8 cellular contexts compared by ENCODE assay signal in genomic region chr6:166955121-166955864, GRCh38. TPM values are rescaled to one million over a fixed set of nuclear protein-coding genes. Genes with fewer than 3 reads are reported as not detected.
A peak's percentile ranks its signal among the peaks of the same experiment; 100 is the strongest.
DNase-seq lines count a peak whose midpoint lies in the region; ATAC-seq and TF ChIP-seq lines count a peak whose summit lies in the region.

No MANE protein-coding gene starts in this region.

- H3K36me3 ChIP-seq in GM23338 (ENCODE audit: insufficient read depth) (no peaks in the 10 kb centered on the region), brain microvascular endothelial cell (replicated peaks) (peaks cover 2% of the 10 kb centered on the region)

- H3K4me1 Mint-ChIP-seq in GM23338, result peaks cover 27% of the 10 kb centered on the region
- H3K4me1 Mint-ChIP-seq in stimulated activated naive B cell treated with anti-CD40 and anti-IgM and Interleukin-4, amounts not matched to agents 10 μg/mL and 1 μg/mL and 100 μg/mL, for 72 hours, result peaks cover 67 to 93% of the 10 kb centered on the region in 2 donors

- no peaks in the 10 kb centered on the region for H3K9me2 ChIP-seq in GM23338 (ENCODE audit: insufficient read depth)

- H3K4me3 ChIP-seq in GM23338 (peak overlapping the region; percentile 89), brain microvascular endothelial cell (ENCODE audit: low read depth, low read length) (peak overlapping the region; percentile 72)

- no peak for TF ChIP-seq CTCF in GM23338 (conservative IDR thresholded peaks at IDR 0.05; ENCODE audit: low read depth in 2 of 2)
- TF ChIP-seq CTCF in brain microvascular endothelial cell (IDR thresholded peaks at IDR 0.05; ENCODE audit: low read depth, low read length, missing control alignments), result no peak

- H3K27me3 ChIP-seq in GM23338 (ENCODE audit: insufficient read depth) (peaks cover 4% of the 10 kb centered on the region; the same call in 1 of the 2 replicates), brain microvascular endothelial cell (replicated peaks) (no peaks in the 10 kb centered on the region)

- peak overlapping the region; percentile 77 for H3K4me3 Mint-ChIP-seq in GM23338
- H3K4me3 Mint-ChIP-seq in stimulated activated naive B cell treated with anti-CD40 and anti-IgM and Interleukin-4, amounts not matched to agents 10 μg/mL and 1 μg/mL and 100 μg/mL, for 72 hours, result peak overlapping the region; percentile 84 to 95

- H3K27me3 Mint-ChIP-seq in GM23338 (ENCODE audit: insufficient read depth, low read depth, poor library complexity), result peaks cover 8% of the 10 kb centered on the region
- no peaks in the 10 kb centered on the region for H3K27me3 Mint-ChIP-seq in stimulated activated naive B cell treated with anti-CD40 and anti-IgM and Interleukin-4, amounts not matched to agents 10 μg/mL and 1 μg/mL and 100 μg/mL, for 72 hours

- ATAC-seq in GM23338, result no peak
- peak; percentile 6 to 11 for ATAC-seq in stimulated activated naive B cell treated with anti-CD40 and anti-IgM and Interleukin-4, amounts not matched to agents 10 μg/mL and 1 μg/mL and 100 μg/mL, for 72 hours (replicated peaks)
- no peak for ATAC-seq in HG03521 (IDR thresholded peaks at IDR 0.05; ENCODE audit: unreplicated experiment)
- ATAC-seq in HG02571 (IDR thresholded peaks at IDR 0.05; ENCODE audit: unreplicated experiment), result no peak

- peaks cover 11% of the 10 kb centered on the region for H3K9me3 Mint-ChIP-seq in GM23338
- no peaks in the 10 kb centered on the region for H3K9me3 Mint-ChIP-seq in stimulated activated naive B cell treated with anti-CD40 and anti-IgM and Interleukin-4, amounts not matched to agents 10 μg/mL and 1 μg/mL and 100 μg/mL, for 72 hours

- DNase-seq in GM23338 (ENCODE audit: low spot score) (peak; percentile 44), RPMI7951 (ENCODE audit: low read depth) (peak; percentile 3), brain microvascular endothelial cell (no peak), kidney tubule cell (ENCODE audit: low spot score) (peak; percentile 31), G401 (ENCODE audit: low spot score) (no peak)
- DNase-seq in stimulated activated naive B cell treated with anti-CD40 and anti-IgM and Interleukin-4, amounts not matched to agents 10 μg/mL and 1 μg/mL and 100 μg/mL, for 72 hours, result peak; percentile 69

- in situ Hi-C loops in brain microvascular endothelial cell (cut with HindIII; ENCODE audit: low pct_ligation_motif_present, low sequenced_read_pairs) (no loop called here), G401 (cut with HindIII; ENCODE audit: low sequenced_read_pairs) (no loop called here)

- peaks cover 25% of the 10 kb centered on the region for H3K36me3 Mint-ChIP-seq in GM23338 (ENCODE audit: low read depth)
- peaks cover 8 to 13% of the 10 kb centered on the region in 2 donors for H3K36me3 Mint-ChIP-seq in stimulated activated naive B cell treated with anti-CD40 and anti-IgM and Interleukin-4, amounts not matched to agents 10 μg/mL and 1 μg/mL and 100 μg/mL, for 72 hours

- peak overlapping the region; percentile 95 for H2AFZ ChIP-seq in GM23338

- H3K27ac Mint-ChIP-seq in GM23338, result no peak overlapping the region; the same call in 1 of the 2 replicates
- H3K27ac Mint-ChIP-seq in stimulated activated naive B cell treated with anti-CD40 and anti-IgM and Interleukin-4, amounts not matched to agents 10 μg/mL and 1 μg/mL and 100 μg/mL, for 72 hours, result peak overlapping the region; percentile 97

- H3K27ac ChIP-seq in GM23338 (ENCODE audit: low read depth) (no peak overlapping the region), brain microvascular endothelial cell (no peak overlapping the region)

- H3K4me2 ChIP-seq in GM23338, result peak overlapping the region; percentile 94

- no peaks in the 10 kb centered on the region for H3F3A ChIP-seq in GM23338 (replicated peaks; ENCODE audit: low read depth)

- H3K79me2 ChIP-seq in GM23338 (replicated peaks; ENCODE audit: insufficient read depth), result peaks cover 6% of the 10 kb centered on the region; the same call in 1 of the 2 replicates

- peaks cover 13% of the 10 kb centered on the region for H3K4me1 ChIP-seq in GM23338 (ENCODE audit: insufficient read depth)

- H4K20me1 ChIP-seq in GM23338 (replicated peaks; ENCODE audit: insufficient read depth), result no peaks in the 10 kb centered on the region; the same call in 1 of the 2 replicates

TF ChIP-seq in GM23338, 12 proteins besides CTCF, POLR2A, EP300 and RAD21 (continues in another document):
- TF ChIP-seq CREB1 (CRISPR knock-in tag; IDR thresholded peaks at IDR 0.05; ENCODE audit: low read depth) (no peak), POLR2AphosphoS5 (IDR thresholded peaks at IDR 0.05; ENCODE audit: low read depth) (no peak), EZH2phosphoT487 (IDR thresholded peaks at IDR 0.05; ENCODE audit: unreplicated experiment) (no peak), ZNF331 (CRISPR knock-in tag; IDR thresholded peaks at IDR 0.05; ENCODE audit: low read depth) (no peak), STAT1 (IDR thresholded peaks at IDR 0.05; ENCODE audit: unreplicated experiment) (no peak), REST (IDR thresholded peaks at IDR 0.05; ENCODE audit: unreplicated experiment) (no peak), EZH2 (IDR thresholded peaks at IDR 0.05; ENCODE audit: low read depth, unreplicated experiment) (no peak), ZNF114 (CRISPR knock-in tag; IDR thresholded peaks at IDR 0.05) (no peak), NANOG (IDR thresholded peaks at IDR 0.05; ENCODE audit: borderline replicate concordance) (no peak), JUNB (IDR thresholded peaks at IDR 0.05; ENCODE audit: unreplicated experiment) (no peak)
- TF ChIP-seq, protein P1, sequence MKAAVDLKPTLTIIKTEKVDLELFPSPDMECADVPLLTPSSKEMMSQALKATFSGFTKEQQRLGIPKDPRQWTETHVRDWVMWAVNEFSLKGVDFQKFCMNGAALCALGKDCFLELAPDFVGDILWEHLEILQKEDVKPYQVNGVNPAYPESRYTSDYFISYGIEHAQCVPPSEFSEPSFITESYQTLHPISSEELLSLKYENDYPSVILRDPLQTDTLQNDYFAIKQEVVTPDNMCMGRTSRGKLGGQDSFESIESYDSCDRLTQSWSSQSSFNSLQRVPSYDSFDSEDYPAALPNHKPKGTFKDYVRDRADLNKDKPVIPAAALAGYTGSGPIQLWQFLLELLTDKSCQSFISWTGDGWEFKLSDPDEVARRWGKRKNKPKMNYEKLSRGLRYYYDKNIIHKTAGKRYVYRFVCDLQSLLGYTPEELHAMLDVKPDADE (IDR thresholded peaks at IDR 0.05), result no peak

RNA-seq across cellular contexts. Expression of gene RNASET2, which starts 1.1 kb away (rescaled TPM):
- 51.4 and 62.8 TPM in 2 replicates for total RNA-seq in GM23338 (2014; rRNA removed; shearing (Covaris generic))
- polyA plus RNA-seq in GM23338 (2016; fragmentation: Nextera tagmentation; extraction: Ambion mirVana), result 40.5 and 44.3 TPM in 2 replicates
- 19.2 and 26.7 TPM in 2 replicates for total RNA-seq in RPMI7951 (2014; rRNA removed; shearing (Covaris generic))
- total RNA-seq in G401 (2014; rRNA removed; shearing (Covaris generic)), result 61.5 and 69.4 TPM in 2 replicates

RNA-seq across cellular contexts. Expression of gene CEP43, which starts 43.9 kb away (rescaled TPM):
- 43.1 and 44.3 TPM in 2 replicates for total RNA-seq in GM23338 (2014; rRNA removed; shearing (Covaris generic))
- 33.8 and 39.9 TPM in 2 replicates for polyA plus RNA-seq in GM23338 (2016; fragmentation: Nextera tagmentation; extraction: Ambion mirVana)
- total RNA-seq in RPMI7951 (2014; rRNA removed; shearing (Covaris generic)), result 41.4 and 54.5 TPM in 2 replicates
- total RNA-seq in G401 (2014; rRNA removed; shearing (Covaris generic)), result 21.3 and 48.8 TPM in 2 replicates

Comparison
In these comparisons a context has a peak if more than half of its experiments do, and no peak if none do; other contexts are left out.
1. ATAC-seq: peak in stimulated activated naive B cell treated with anti-CD40 and anti-IgM and Interleukin-4, amounts not matched to agents 10 μg/mL and 1 μg/mL and 100 μg/mL, for 72 hours (2 of 2); none in GM23338 (single experiment), HG03521 (single experiment) and HG02571 (single experiment).
2. DNase-seq: peak in GM23338 (single experiment), RPMI7951 (single experiment), kidney tubule cell (single experiment) and stimulated activated naive B cell treated with anti-CD40 and anti-IgM and Interleukin-4, amounts not matched to agents 10 μg/mL and 1 μg/mL and 100 μg/mL, for 72 hours (single experiment); none in brain microvascular endothelial cell (single experiment) and G401 (single experiment).